14 cellular contexts compared by ENCODE assay signal in the genomic region with DNA sequence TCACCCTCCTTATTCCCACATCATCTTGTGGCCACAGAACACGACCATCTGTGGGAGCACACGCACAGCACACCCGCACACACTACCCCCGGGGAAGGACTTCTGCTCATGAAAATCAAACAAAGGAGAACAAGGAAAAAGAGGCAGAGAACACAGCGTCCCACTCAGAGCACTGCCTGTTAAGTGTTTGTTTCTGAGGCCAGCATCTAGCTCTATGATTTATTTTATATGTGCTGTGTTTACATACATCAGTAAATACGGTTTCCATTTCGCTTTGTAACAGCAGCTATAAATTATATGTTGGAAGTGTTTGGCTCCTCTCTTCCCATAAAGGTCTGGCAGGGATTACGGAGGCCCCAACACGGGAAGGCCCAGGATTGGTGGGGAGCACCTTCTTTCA.
DNase-seq lines count a peak whose midpoint lies in the region; ATAC-seq and TF ChIP-seq lines count a peak whose summit lies in the region.
"Had no signal": no experiment of that assay in that cellular context is flagged by ENCODE, and none has a peak within 500 bp of the region (broad histone marks: within the 10 kb centered on the region; RNA-seq: fewer than 3 reads in every experiment).

No MANE protein-coding gene starts in this region.

- CTCF ChIA-PET in IMR-90 (lab: Yijun Ruan, JAX) = no interaction called here

- no TSS peak for BruUV-seq in IMR-90 (replicated peaks; lab: Mats Ljungman, UMichigan)

- no peak overlapping the region; the same call in 1 of the 2 replicates for H2AK5ac ChIP-seq in IMR-90 (ENCODE audit: low read depth, low read length)

- TF ChIP-seq RAD21 in IMR-90 (IDR thresholded peaks at IDR 0.05; ENCODE audit: low read length) = no peak

- H3K27me3 ChIP-seq in IMR-90 (ENCODE audit: control insufficient read depth, insufficient read depth, low read length) (no peaks in the 10 kb centered on the region), osteoblast (ENCODE audit: insufficient read depth, low read length) (no peaks in the 10 kb centered on the region)
- H3K27me3 ChIP-seq: Peyer's patch had no signal

- peak overlapping the region; percentile 91 for H3K18ac ChIP-seq in IMR-90 (ENCODE audit: low read depth, low read length)

- H3K4me2 ChIP-seq in IMR-90 (ENCODE audit: low read depth, low read length) (peak overlapping the region; percentile 38), osteoblast (ENCODE audit: insufficient read depth, low read length) (no peak overlapping the region)

- peak overlapping the region; percentile 80; the same call in 1 of the 2 replicates for H3K27ac ChIP-seq in IMR-90 (ENCODE audit: insufficient read depth, low read length)
- H3K27ac ChIP-seq in osteoblast (ENCODE audit: low read depth, low read length) = no peak overlapping the region
- H3K27ac ChIP-seq: Peyer's patch had no signal

- no peak for TF ChIP-seq CTCF in IMR-90 (conservative IDR thresholded peaks at IDR 0.05; ENCODE audit: low read depth, low read length)
- no peak for TF ChIP-seq CTCF in osteoblast (IDR thresholded peaks at IDR 0.05; ENCODE audit: extremely low read depth, low read depth, low read length)

- WGBS in IMR-90 (ENCODE audit: extremely low coverage in 2 of 2, insufficient read length in 1 of 2), 2 experiments = no CpG with 5 or more reads among the region's 9 CpGs

- no peak overlapping the region for H2BK5ac ChIP-seq in IMR-90 (ENCODE audit: low read depth, low read length, poor library complexity, severe bottlenecking)

- peak overlapping the region; percentile 27 to 32; a peak in 2 of 4 replicates for H4K8ac ChIP-seq in IMR-90 (ENCODE audit: low read depth in 2 of 2, low read length in 2 of 2)

- peak overlapping the region; percentile 55 for H3K9ac ChIP-seq in IMR-90 (ENCODE audit: low read depth, low read length)

- H4K5ac ChIP-seq in IMR-90 (ENCODE audit: low read depth, low read length) = peak overlapping the region; percentile 82

- H2BK15ac ChIP-seq in IMR-90 (ENCODE audit: low read depth, low read length) = 0 out of 3 replicates have a peak overlapping the region, but pooled peaks have one; percentile 34

- peak overlapping the region; percentile 27; the same call in 1 of the 2 replicates for H3K14ac ChIP-seq in IMR-90 (replicated peaks; ENCODE audit: low read depth, low read length)

- H3K36me3 ChIP-seq in IMR-90 (ENCODE audit: control insufficient read depth, insufficient read depth, low read length) = peaks cover 26% of the 10 kb centered on the region
- H3K36me3 ChIP-seq in osteoblast (ENCODE audit: insufficient read depth, low read length) = peaks cover 5% of the 10 kb centered on the region
- H3K36me3 ChIP-seq: Peyer's patch had no signal

- peak overlapping the region; percentile 41; the same call in 1 of the 2 replicates for H3K23ac ChIP-seq in IMR-90 (ENCODE audit: low read depth, low read length)

- peak; percentile 22 for DNase-seq in NCI-H510A treated with DMSO at 0.1 percent for 48 hours (lab: John Stamatoyannopoulos, UW)
- DNase-seq in NCI-H510A (lab: John Stamatoyannopoulos, UW) = no peak
- no peak for DNase-seq in IMR-90
- DNase-seq in NCI-H345 treated with DMSO at 0.1 percent for 48 hours (lab: John Stamatoyannopoulos, UW; ENCODE audit: unreplicated experiment) = peak; percentile 53
- DNase-seq in osteoblast (ENCODE audit: insufficient read length, low spot score, missing footprints) = no peak
- no peak for DNase-seq in NCI-H226
- DNase-seq in NCI-H1930 (lab: John Stamatoyannopoulos, UW) = no peak
- no peak for DNase-seq in left colon
- DNase-seq: DMS79 treated with DMSO at 0.1 percent for 48 hours, H9, NCI-H1436 treated with DMSO at 0.1 percent for 48 hours, NCI-H774, Peyer's patch had no signal

- POLR2A ChIA-PET in IMR-90 (lab: Charles Lee; ENCODE audit: unreplicated experiment) = no interaction called here

- H3K79me2 ChIP-seq in osteoblast (ENCODE audit: insufficient read depth, low read length) = no peaks in the 10 kb centered on the region

- peak overlapping the region; percentile 30; the same call in 1 of the 2 replicates for H2BK20ac ChIP-seq in IMR-90 (ENCODE audit: low read depth, low read length)

- no peak for TF ChIP-seq POLR2A in IMR-90 (IDR thresholded peaks at IDR 0.05; ENCODE audit: low read depth, low read length)

- H2BK120ac ChIP-seq in IMR-90 (ENCODE audit: low read depth, low read length) = peak overlapping the region; percentile 52; the same call in 1 of the 2 replicates

- H2AFZ ChIP-seq in IMR-90 (replicated peaks; ENCODE audit: low read length, poor library complexity) (peak overlapping the region; percentile 9), osteoblast (ENCODE audit: low read length) (peak overlapping the region; percentile 61)

- peak overlapping the region; percentile 70 for H3K4ac ChIP-seq in IMR-90 (ENCODE audit: low read depth, low read length)

- H3K56ac ChIP-seq in IMR-90 (ENCODE audit: extremely low read depth, insufficient read depth, low read length) = no peak overlapping the region

- H3K9me3 ChIP-seq in IMR-90 (ENCODE audit: control insufficient read depth, insufficient read depth, low read length) = no peaks in the 10 kb centered on the region
- H3K9me3 ChIP-seq in osteoblast (ENCODE audit: low read depth, low read length) = no peaks in the 10 kb centered on the region
- H3K9me3 ChIP-seq: Peyer's patch had no signal

- H3K79me1 ChIP-seq in IMR-90 (ENCODE audit: low read depth in 1 of 2, low read length in 2 of 2) = peaks cover 15 to 34% of the 10 kb centered on the region in 2 experiments; a peak in 2 of 4 replicates

- H4K20me1 ChIP-seq in IMR-90 (ENCODE audit: insufficient read depth, low read length) (no peaks in the 10 kb centered on the region), osteoblast (ENCODE audit: insufficient read depth, low read length) (no peaks in the 10 kb centered on the region)

- H3K4me1 ChIP-seq in IMR-90 (ENCODE audit: control insufficient read depth, insufficient read depth, low read length) = peaks cover 8% of the 10 kb centered on the region
- no peaks in the 10 kb centered on the region for H3K4me1 ChIP-seq in osteoblast (ENCODE audit: insufficient read depth, low read length)
- H3K4me1 ChIP-seq: Peyer's patch had no signal

- peak overlapping the region; percentile 87 for H4K91ac ChIP-seq in IMR-90 (ENCODE audit: insufficient read depth, low read depth, low read length)

- no peak overlapping the region for H2AK9ac ChIP-seq in IMR-90 (replicated peaks; ENCODE audit: low read depth, low read length, poor library complexity)

- ATAC-seq in IMR-90 (ENCODE audit: low read depth) (peak; percentile 66), left colon (no peak)
- ATAC-seq: Right ventricle myocardium inferior had no signal

- H3K4me3 ChIP-seq in IMR-90 (ENCODE audit: insufficient read depth, low read depth, low read length) = no peak overlapping the region
- H3K4me3 ChIP-seq in osteoblast (ENCODE audit: insufficient read depth, low read length) = no peak overlapping the region
- H3K4me3 ChIP-seq: Peyer's patch had no signal

- intact Hi-C loops in IMR-90 (cut with micrococcal nuclease) = no loop called here
- intact Hi-C loops in left colon (cut with DNase I, micrococcal nuclease) = no loop called here

- dilution Hi-C loops in IMR-90 (cut with HindIII; ENCODE audit: low sequenced_read_pairs, unreplicated experiment) = no loop called here

- in situ Hi-C loops in IMR-90 (cut with MboI; ENCODE audit: low sequenced_read_pairs) = no loop called here

- peaks cover 19% of the 10 kb centered on the region for H3K9me1 ChIP-seq in IMR-90 (ENCODE audit: insufficient read depth, low read length)

TF ChIP-seq in IMR-90, 13 proteins besides CTCF, POLR2A, EP300 and RAD21:
- TF ChIP-seq MXI1 (IDR thresholded peaks at IDR 0.05; ENCODE audit: borderline replicate concordance, low read depth, low read length) (no peak), CEBPB (IDR thresholded peaks at IDR 0.05; ENCODE audit: low read depth, low read length) (no peak), MAFK (IDR thresholded peaks at IDR 0.05; ENCODE audit: low read depth, low read length) (no peak), BHLHE40 (IDR thresholded peaks at IDR 0.05; ENCODE audit: low read depth, low read length) (no peak), CHD1 (IDR thresholded peaks at IDR 0.05; ENCODE audit: low read depth, low read length) (no peak), ELK1 (IDR thresholded peaks at IDR 0.05; ENCODE audit: borderline replicate concordance, low read depth, low read length) (no peak), FOS (IDR thresholded peaks at IDR 0.05; ENCODE audit: low read depth, low read length) (no peak), RFX5 (IDR thresholded peaks at IDR 0.05; ENCODE audit: low read depth, low read length) (no peak), NFE2L2 (IDR thresholded peaks at IDR 0.05; ENCODE audit: low read depth, low read length) (no peak), MAZ (IDR thresholded peaks at IDR 0.05; ENCODE audit: borderline replicate concordance, low read depth, low read length) (no peak)
- TF ChIP-seq, protein P1, sequence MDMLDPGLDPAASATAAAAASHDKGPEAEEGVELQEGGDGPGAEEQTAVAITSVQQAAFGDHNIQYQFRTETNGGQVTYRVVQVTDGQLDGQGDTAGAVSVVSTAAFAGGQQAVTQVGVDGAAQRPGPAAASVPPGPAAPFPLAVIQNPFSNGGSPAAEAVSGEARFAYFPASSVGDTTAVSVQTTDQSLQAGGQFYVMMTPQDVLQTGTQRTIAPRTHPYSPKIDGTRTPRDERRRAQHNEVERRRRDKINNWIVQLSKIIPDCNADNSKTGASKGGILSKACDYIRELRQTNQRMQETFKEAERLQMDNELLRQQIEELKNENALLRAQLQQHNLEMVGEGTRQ (IDR thresholded peaks at IDR 0.05; ENCODE audit: low read depth, low read length) = no peak

Comparison
In these comparisons a context has a peak if more than half of its experiments do, and no peak if none do; other contexts are left out.
1. DNase-seq: peak in NCI-H510A treated with DMSO at 0.1 percent for 48 hours (single experiment) and NCI-H345 treated with DMSO at 0.1 percent for 48 hours (single experiment); none in NCI-H510A (single experiment), IMR-90 (single experiment), osteoblast (single experiment), NCI-H226 (single experiment), NCI-H1930 (0 of 2) and left colon (0 of 2).